ENCODE assay signal across 7 cellular contexts in genomic region chr2:26849056-26850001, GRCh38. TPM values are rescaled to one million over a fixed set of nuclear protein-coding genes. Genes with fewer than 3 reads are reported as not detected.
DNase-seq lines count a peak whose midpoint lies in the region; ATAC-seq and TF ChIP-seq lines count a peak whose summit lies in the region.

No MANE protein-coding gene starts in this region.

- H3K9ac ChIP-seq in HCT116 (ENCODE audit: low read length): no peak overlapping the region

- intact Hi-C loops in HCT116 (cut with micrococcal nuclease): no loop called here

- no peaks in the 10 kb centered on the region for H3K9me2 ChIP-seq in HCT116 (ENCODE audit: insufficient read depth)

- no peak for TF ChIP-seq CTCF in HCT116 (IDR thresholded peaks at IDR 0.05 in 2 of 3, conservative IDR thresholded peaks at IDR 0.05 in 1 of 3; ENCODE audit: borderline replicate concordance in 1 of 3, insufficient read depth in 1 of 3, low read depth in 2 of 3, low read length in 2 of 3)

- no peak overlapping the region for H3K27ac ChIP-seq in HCT116 (ENCODE audit: low read depth, low read length)

- TF ChIP-seq RAD21 in HCT116 (IDR thresholded peaks at IDR 0.05; ENCODE audit: low read depth): no peak

- no peak for TF ChIP-seq POLR2A in HCT116 (IDR thresholded peaks at IDR 0.05; ENCODE audit: borderline replicate concordance, extremely low read depth, insufficient read depth, insufficient read length)

- H3K4me3 ChIP-seq in HCT116 (replicated peaks in 1 of 2; ENCODE audit: low read depth in 1 of 2, low read length in 2 of 2): peak overlapping the region; percentile 16 to 64

- CTCF ChIA-PET in HCT116 (lab: Charles Lee): interaction anchor here (2.1 kb wide), 1 partner anchor 74 kb away, joined by 8 read pairs; no protein-coding TSS in a partner anchor

- H2AFZ ChIP-seq in HCT116 (ENCODE audit: low read depth, low read length, poor library complexity, severe bottlenecking): no peak overlapping the region

- H3K4me2 ChIP-seq in HCT116 (ENCODE audit: low read length): peak overlapping the region; percentile 74

- BruUV-seq in HCT116 (replicated peaks; lab: Mats Ljungman, UMichigan): no TSS peak

- H3K79me2 ChIP-seq in HCT116 (ENCODE audit: insufficient read depth, low read length): no peaks in the 10 kb centered on the region

- RAD21 ChIA-PET in HCT116 (lab: Charles Lee; ENCODE audit: low non-redundant PET in 1 of 2, low total read pairs in 2 of 2, uncharacterized antibody in 2 of 2, unreplicated experiment in 2 of 2): no interaction called here

- H3K27me3 ChIP-seq in HCT116 (ENCODE audit: insufficient read depth, low read length): no peaks in the 10 kb centered on the region

- POLR2A ChIA-PET in HCT116 (lab: Charles Lee): no interaction called here

- no peak for ATAC-seq in HCT116

- no peak for DNase-seq in HCT116 (ENCODE audit: low read depth, low spot score)
- peak; percentile 48 for DNase-seq in NCI-H510A (lab: John Stamatoyannopoulos, UW)
- DNase-seq in cerebellar cortex (ENCODE audit: low spot score): peak; percentile 18
- DNase-seq in pons (ENCODE audit: low spot score): peak; percentile 26
- DNase-seq in NCI-H2107 treated with DMSO at 0.1 percent for 48 hours (lab: John Stamatoyannopoulos, UW; ENCODE audit: unreplicated experiment): no peak
- no peak for DNase-seq in MV-4-11 (lab: John Stamatoyannopoulos, UW)
- no peak for DNase-seq in NCI-H1048 (lab: John Stamatoyannopoulos, UW)

- peaks cover 0 to 22% of the 10 kb centered on the region in 2 experiments; a peak in 3 of 4 replicates for H3K4me1 ChIP-seq in HCT116 (ENCODE audit: control insufficient read depth in 1 of 2, insufficient read depth in 2 of 2, low read length in 2 of 2)

- H3K9me3 ChIP-seq in HCT116 (ENCODE audit: control insufficient read depth in 1 of 2, insufficient read depth in 1 of 2, low read depth in 1 of 2, low read length in 2 of 2): no peaks in the 10 kb centered on the region

- H3K36me3 ChIP-seq in HCT116 (ENCODE audit: control insufficient read depth in 1 of 2, insufficient read depth in 2 of 2, low read length in 2 of 2): no peaks in the 10 kb centered on the region

- H4K20me1 ChIP-seq in HCT116 (ENCODE audit: insufficient read depth): no peaks in the 10 kb centered on the region

TF ChIP-seq in HCT116, 20 proteins besides CTCF, POLR2A, EP300 and RAD21:
- no peak for TF ChIP-seq POLR2AphosphoS5 (IDR thresholded peaks at IDR 0.05; ENCODE audit: low read depth, low read length)
- TF ChIP-seq SRF (IDR thresholded peaks at IDR 0.05; ENCODE audit: low read depth): no peak
- TF ChIP-seq JUND (IDR thresholded peaks at IDR 0.05): no peak
- no peak for TF ChIP-seq SIN3A (IDR thresholded peaks at IDR 0.05; ENCODE audit: low read depth)
- TF ChIP-seq EZH2 (IDR thresholded peaks at IDR 0.05): no peak
TF ChIP-seq in HCT116: peak in this region for 0.

RNA-seq across cellular contexts. Expression of gene DPYSL5, which starts 1.4 kb away (rescaled TPM):
- total RNA-seq in HCT116 (2021; ENCODE audit: unreplicated experiment): 8.4 TPM
- polyA plus RNA-seq in HCT116 (2012): 5.3 and 6.0 TPM in 2 replicates

Comparison
In these comparisons a context has a peak if more than half of its experiments do, and no peak if none do; other contexts are left out.
1. DNase-seq: peak in NCI-H510A (single experiment), cerebellar cortex (single experiment) and pons (single experiment); none in HCT116 (single experiment), NCI-H2107 treated with DMSO at 0.1 percent for 48 hours (single experiment), MV-4-11 (single experiment) and NCI-H1048 (single experiment).